In genomic region chr1:9590945-9591668, GRCh38 we compare ENCODE assay signal across 10 cellular contexts. TPM values are rescaled to one million over a fixed set of nuclear protein-coding genes. Genes with fewer than 3 reads are reported as not detected.
DNase-seq lines count a peak whose midpoint lies in the region; ATAC-seq and TF ChIP-seq lines count a peak whose summit lies in the region.
"Had no signal": no experiment of that assay in that cellular context is flagged by ENCODE, and none has a peak within 500 bp of the region (broad histone marks: within the 10 kb centered on the region; RNA-seq: fewer than 3 reads in every experiment).

No MANE protein-coding gene starts in this region.

- intact Hi-C loops in IMR-90 (cut with micrococcal nuclease), result no loop called here

- peaks cover 21 to 66% of the 10 kb centered on the region in 2 experiments for H3K79me1 ChIP-seq in IMR-90 (ENCODE audit: low read depth in 1 of 2, low read length in 2 of 2)

- no peak overlapping the region for H3K56ac ChIP-seq in IMR-90 (ENCODE audit: extremely low read depth, insufficient read depth, low read length)

- H2AK5ac ChIP-seq in IMR-90 (ENCODE audit: low read depth, low read length), result 0 out of 2 replicates have a peak overlapping the region, but pooled peaks have one; percentile 37

- no peak overlapping the region for H3K27ac ChIP-seq in IMR-90 (ENCODE audit: insufficient read depth, low read length)
- no peak overlapping the region for H3K27ac ChIP-seq in osteoblast (ENCODE audit: low read depth, low read length)
- H3K27ac ChIP-seq in coronary artery, result no peak overlapping the region

- H3K36me3 ChIP-seq in IMR-90 (ENCODE audit: control insufficient read depth, insufficient read depth, low read length) (no peaks in the 10 kb centered on the region), osteoblast (ENCODE audit: insufficient read depth, low read length) (no peaks in the 10 kb centered on the region)

- H2BK15ac ChIP-seq in IMR-90 (ENCODE audit: low read depth, low read length), result no peak overlapping the region

- H3K4me2 ChIP-seq in IMR-90 (ENCODE audit: low read depth, low read length) (no peak overlapping the region), osteoblast (ENCODE audit: insufficient read depth, low read length) (no peak overlapping the region)
- H3K4me2 ChIP-seq: smooth muscle cell had no signal

- TF ChIP-seq CTCF in IMR-90 (conservative IDR thresholded peaks at IDR 0.05; ENCODE audit: low read depth, low read length) (no peak), osteoblast (IDR thresholded peaks at IDR 0.05; ENCODE audit: extremely low read depth, low read depth, low read length) (no peak), coronary artery (IDR thresholded peaks at IDR 0.05) (no peak)

- no peak overlapping the region for H2BK5ac ChIP-seq in IMR-90 (ENCODE audit: low read depth, low read length, poor library complexity, severe bottlenecking)

- no peak overlapping the region for H2BK20ac ChIP-seq in IMR-90 (ENCODE audit: low read depth, low read length)

- H3K4me1 Mint-ChIP-seq in T-helper 2 cell treated with Interferon-gamma antibody and Interleukin-4, amounts not matched to agents 5 μg/mL and 100 μg/mL, for 36 hours (ENCODE audit: low read depth), result peaks cover 23% of the 10 kb centered on the region
- peaks cover 39% of the 10 kb centered on the region for H3K4me1 Mint-ChIP-seq in activated naive CD8-positive, alpha-beta T cell treated with anti-CD3 and anti-CD28 coated beads, Interleukin-2, amount 50 U/mL, for 24 hours

- 66% methylated on average over 3 of the region's 19 CpGs; no CpG with 5 or more reads in 1 of the 2 experiments for WGBS in IMR-90 (ENCODE audit: extremely low coverage in 2 of 2, insufficient read length in 1 of 2), 2 experiments

- no peaks in the 10 kb centered on the region for H3K9me3 Mint-ChIP-seq in T-helper 2 cell treated with Interferon-gamma antibody and Interleukin-4, amounts not matched to agents 5 μg/mL and 100 μg/mL, for 36 hours
- H3K9me3 Mint-ChIP-seq in activated naive CD8-positive, alpha-beta T cell treated with anti-CD3 and anti-CD28 coated beads, Interleukin-2, amount 50 U/mL, for 24 hours, result no peaks in the 10 kb centered on the region

- no peak overlapping the region for H4K91ac ChIP-seq in IMR-90 (ENCODE audit: insufficient read depth, low read depth, low read length)

- H2AK9ac ChIP-seq in IMR-90 (replicated peaks; ENCODE audit: low read depth, low read length, poor library complexity), result no peak overlapping the region

- H4K20me1 ChIP-seq in IMR-90 (ENCODE audit: insufficient read depth, low read length) (peaks cover 37% of the 10 kb centered on the region), osteoblast (ENCODE audit: insufficient read depth, low read length) (peaks cover 43% of the 10 kb centered on the region)

- H3K27me3 ChIP-seq in IMR-90 (ENCODE audit: control insufficient read depth, insufficient read depth, low read length) (no peaks in the 10 kb centered on the region), osteoblast (ENCODE audit: insufficient read depth, low read length) (no peaks in the 10 kb centered on the region)

- H2BK120ac ChIP-seq in IMR-90 (ENCODE audit: low read depth, low read length), result no peak overlapping the region

- H3K9me3 ChIP-seq in IMR-90 (ENCODE audit: control insufficient read depth, insufficient read depth, low read length) (no peaks in the 10 kb centered on the region), osteoblast (ENCODE audit: low read depth, low read length) (no peaks in the 10 kb centered on the region)

- no peak for TF ChIP-seq RAD21 in IMR-90 (IDR thresholded peaks at IDR 0.05; ENCODE audit: low read length)

- peak overlapping the region; percentile 80 for H3K4me3 Mint-ChIP-seq in T-helper 2 cell treated with Interferon-gamma antibody and Interleukin-4, amounts not matched to agents 5 μg/mL and 100 μg/mL, for 36 hours
- peak overlapping the region; percentile 87 for H3K4me3 Mint-ChIP-seq in activated naive CD8-positive, alpha-beta T cell treated with anti-CD3 and anti-CD28 coated beads, Interleukin-2, amount 50 U/mL, for 24 hours

- ATAC-seq in IMR-90 (ENCODE audit: low read depth), result no peak
- ATAC-seq in activated naive CD8-positive, alpha-beta T cell treated with anti-CD3 and anti-CD28 coated beads, Interleukin-2, amount 50 U/mL, for 24 hours, result no peak
- no peak for ATAC-seq in GM18870 (IDR thresholded peaks at IDR 0.05; ENCODE audit: unreplicated experiment)
- no peak for ATAC-seq in HG02763 (IDR thresholded peaks at IDR 0.05; ENCODE audit: unreplicated experiment)

- no peak overlapping the region for H3K9ac ChIP-seq in IMR-90 (ENCODE audit: low read depth, low read length)

- H4K8ac ChIP-seq in IMR-90 (ENCODE audit: low read depth in 2 of 2, low read length in 2 of 2), result no peak overlapping the region

- CTCF ChIA-PET in IMR-90 (lab: Yijun Ruan, JAX), result no interaction called here

- H3K23ac ChIP-seq in IMR-90 (ENCODE audit: low read depth, low read length), result peak overlapping the region; percentile 27; the same call in 1 of the 2 replicates

- H3K18ac ChIP-seq in IMR-90 (ENCODE audit: low read depth, low read length), result no peak overlapping the region

- no peak overlapping the region for H3K14ac ChIP-seq in IMR-90 (replicated peaks; ENCODE audit: low read depth, low read length)

- in situ Hi-C loops in IMR-90 (cut with MboI; ENCODE audit: low sequenced_read_pairs), result no loop called here

- POLR2A ChIA-PET in IMR-90 (lab: Charles Lee; ENCODE audit: unreplicated experiment), result no interaction called here

- peaks cover 67% of the 10 kb centered on the region for H3K79me2 ChIP-seq in osteoblast (ENCODE audit: insufficient read depth, low read length)

- H3K4me3 ChIP-seq in IMR-90 (ENCODE audit: insufficient read depth, low read depth, low read length), result no peak overlapping the region
- H3K4me3 ChIP-seq in osteoblast (ENCODE audit: insufficient read depth, low read length), result no peak overlapping the region
- H3K4me3 ChIP-seq in coronary artery, result no peak overlapping the region
- H3K4me3 ChIP-seq: smooth muscle cell had no signal

- no peak for TF ChIP-seq POLR2A in IMR-90 (IDR thresholded peaks at IDR 0.05; ENCODE audit: low read depth, low read length)

- no peaks in the 10 kb centered on the region for H3K36me3 Mint-ChIP-seq in T-helper 2 cell treated with Interferon-gamma antibody and Interleukin-4, amounts not matched to agents 5 μg/mL and 100 μg/mL, for 36 hours (ENCODE audit: low read depth)
- peaks cover 3% of the 10 kb centered on the region for H3K36me3 Mint-ChIP-seq in activated naive CD8-positive, alpha-beta T cell treated with anti-CD3 and anti-CD28 coated beads, Interleukin-2, amount 50 U/mL, for 24 hours (ENCODE audit: low read depth)

- H3K27ac Mint-ChIP-seq in T-helper 2 cell treated with Interferon-gamma antibody and Interleukin-4, amounts not matched to agents 5 μg/mL and 100 μg/mL, for 36 hours, result peak overlapping the region; percentile 55
- no peak overlapping the region for H3K27ac Mint-ChIP-seq in activated naive CD8-positive, alpha-beta T cell treated with anti-CD3 and anti-CD28 coated beads, Interleukin-2, amount 50 U/mL, for 24 hours

- H2AFZ ChIP-seq in IMR-90 (replicated peaks; ENCODE audit: low read length, poor library complexity) (no peak overlapping the region), osteoblast (ENCODE audit: low read length) (no peak overlapping the region)

- H3K4me1 ChIP-seq in IMR-90 (ENCODE audit: control insufficient read depth, insufficient read depth, low read length) (peaks cover 15% of the 10 kb centered on the region), osteoblast (ENCODE audit: insufficient read depth, low read length) (peaks cover 19% of the 10 kb centered on the region)

- no peak overlapping the region for H4K5ac ChIP-seq in IMR-90 (ENCODE audit: low read depth, low read length)

- H3K27me3 Mint-ChIP-seq in T-helper 2 cell treated with Interferon-gamma antibody and Interleukin-4, amounts not matched to agents 5 μg/mL and 100 μg/mL, for 36 hours (ENCODE audit: low read depth), result no peaks in the 10 kb centered on the region
- no peaks in the 10 kb centered on the region for H3K27me3 Mint-ChIP-seq in activated naive CD8-positive, alpha-beta T cell treated with anti-CD3 and anti-CD28 coated beads, Interleukin-2, amount 50 U/mL, for 24 hours

- no peak overlapping the region for H3K4ac ChIP-seq in IMR-90 (ENCODE audit: low read depth, low read length)

- H3K9me1 ChIP-seq in IMR-90 (ENCODE audit: insufficient read depth, low read length), result peaks cover 21% of the 10 kb centered on the region

- dilution Hi-C loops in IMR-90 (cut with HindIII; ENCODE audit: low sequenced_read_pairs, unreplicated experiment), result no loop called here

- no peak for DNase-seq in T-helper 2 cell treated with Interferon-gamma antibody and Interleukin-4, amounts not matched to agents 5 μg/mL and 100 μg/mL, for 36 hours (ENCODE audit: low spot score)
- no peak for DNase-seq in T-helper 2 cell
- no peak for DNase-seq in IMR-90
- no peak for DNase-seq in activated naive CD8-positive, alpha-beta T cell treated with anti-CD3 and anti-CD28 coated beads, Interleukin-2, amount 50 U/mL, for 24 hours
- DNase-seq in osteoblast (ENCODE audit: insufficient read length, low spot score, missing footprints), result peak; percentile 80
- no peak for DNase-seq in coronary artery (ENCODE audit: low spot score)
- DNase-seq: dermis blood vessel endothelial cell had no signal

- no TSS peak for BruUV-seq in IMR-90 (replicated peaks; lab: Mats Ljungman, UMichigan)

TF ChIP-seq in IMR-90, 13 proteins besides CTCF, POLR2A, EP300 and RAD21 (continues in another document):
- TF ChIP-seq NFE2L2 (IDR thresholded peaks at IDR 0.05; ENCODE audit: low read depth, low read length) (no peak), BHLHE40 (IDR thresholded peaks at IDR 0.05; ENCODE audit: low read depth, low read length) (no peak), ELK1 (IDR thresholded peaks at IDR 0.05; ENCODE audit: borderline replicate concordance, low read depth, low read length) (no peak), CEBPB (IDR thresholded peaks at IDR 0.05; ENCODE audit: low read depth, low read length) (no peak)

RNA-seq across cellular contexts. Expression of gene TMEM201, which starts 2.4 kb away (rescaled TPM):
- total RNA-seq in IMR-90 (2012; rRNA removed), result 1.3 and 1.9 TPM in 2 replicates
- polyA plus RNA-seq in IMR-90 (2012; rRNA removed), result 8.7 and 9.4 TPM in 2 replicates
- polyA plus RNA-seq in IMR-90 (2012; cell fraction: cytosol; rRNA removed), result 5.6 and 9.3 TPM in 2 replicates
- 11.7 and 31.4 TPM in 2 replicates for polyA plus RNA-seq in IMR-90 (2012; cell fraction: nucleus; rRNA removed; ENCODE audit: low replicate concordance)
- 5.9 and 6.2 TPM in 2 replicates for total RNA-seq in osteoblast

RNA-seq across cellular contexts. Expression of gene SLC25A33, which starts 51.8 kb away (rescaled TPM):
- total RNA-seq in IMR-90 (2012; rRNA removed) (3.0 and 3.6 TPM in 2 replicates), osteoblast (7.2 and 8.0 TPM in 2 replicates)
- 2.5 and 2.7 TPM in 2 replicates for polyA plus RNA-seq in IMR-90 (2012; rRNA removed)
- polyA plus RNA-seq in IMR-90 (2012; cell fraction: cytosol; rRNA removed), result 1.5 and 1.6 TPM in 2 replicates
- polyA plus RNA-seq in IMR-90 (2012; cell fraction: nucleus; rRNA removed; ENCODE audit: low replicate concordance), result 0.97 and 1.9 TPM in 2 replicates
